ENCODE assay signal across 1 cellular context in the genomic region with DNA sequence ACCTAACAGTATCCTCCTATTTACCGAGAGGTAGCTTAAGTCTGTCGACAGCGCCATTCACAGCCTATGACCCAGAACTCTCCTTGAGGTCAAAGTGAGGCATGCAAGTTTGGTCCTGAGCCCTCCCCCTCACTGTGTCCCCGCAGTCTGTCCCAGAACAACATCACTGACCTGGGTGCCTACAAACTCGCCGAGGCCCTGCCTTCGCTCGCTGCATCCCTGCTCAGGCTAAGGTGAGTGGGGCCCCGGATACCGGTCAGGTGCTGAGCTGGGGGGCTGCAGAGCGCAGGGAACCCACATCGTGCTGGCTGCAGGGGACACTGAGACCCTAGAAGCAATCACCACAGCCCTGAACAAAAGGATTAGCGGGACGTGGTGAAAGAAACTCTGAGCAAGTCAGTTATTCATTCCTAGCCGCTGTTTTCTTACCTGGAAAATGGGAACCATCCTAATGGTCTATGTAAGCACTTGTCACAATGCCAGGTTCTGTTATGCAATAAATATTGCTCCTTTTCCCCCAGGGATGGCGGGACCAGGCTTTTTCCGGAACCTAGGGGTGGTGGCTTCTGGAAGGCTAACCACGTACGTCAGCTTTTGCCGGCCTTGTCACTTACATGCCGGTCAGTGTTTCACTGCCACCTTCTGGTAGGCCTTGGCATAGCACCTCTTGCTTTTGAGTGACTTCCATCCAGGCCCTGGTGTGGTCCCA.
TF ChIP-seq lines count a peak whose summit lies in the region.

No MANE protein-coding gene starts in this region.

TF ChIP-seq in HepG2, 621 proteins besides CTCF, POLR2A, EP300 and RAD21 (continued from another document and continues in another):
- TF ChIP-seq, protein P1, sequence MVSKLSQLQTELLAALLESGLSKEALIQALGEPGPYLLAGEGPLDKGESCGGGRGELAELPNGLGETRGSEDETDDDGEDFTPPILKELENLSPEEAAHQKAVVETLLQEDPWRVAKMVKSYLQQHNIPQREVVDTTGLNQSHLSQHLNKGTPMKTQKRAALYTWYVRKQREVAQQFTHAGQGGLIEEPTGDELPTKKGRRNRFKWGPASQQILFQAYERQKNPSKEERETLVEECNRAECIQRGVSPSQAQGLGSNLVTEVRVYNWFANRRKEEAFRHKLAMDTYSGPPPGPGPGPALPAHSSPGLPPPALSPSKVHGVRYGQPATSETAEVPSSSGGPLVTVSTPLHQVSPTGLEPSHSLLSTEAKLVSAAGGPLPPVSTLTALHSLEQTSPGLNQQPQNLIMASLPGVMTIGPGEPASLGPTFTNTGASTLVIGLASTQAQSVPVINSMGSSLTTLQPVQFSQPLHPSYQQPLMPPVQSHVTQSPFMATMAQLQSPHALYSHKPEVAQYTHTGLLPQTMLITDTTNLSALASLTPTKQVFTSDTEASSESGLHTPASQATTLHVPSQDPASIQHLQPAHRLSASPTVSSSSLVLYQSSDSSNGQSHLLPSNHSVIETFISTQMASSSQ (IDR thresholded peaks at IDR 0.05; ENCODE audit: low read depth): no peak
- TF ChIP-seq, protein P1 (CRISPR knock-in tag; IDR thresholded peaks at IDR 0.05; ENCODE audit: borderline replicate concordance): no peak
- TF ChIP-seq ARID2 (CRISPR knock-in tag; IDR thresholded peaks at IDR 0.05; ENCODE audit: borderline replicate concordance) (no peak), SRSF9 (IDR thresholded peaks at IDR 0.05; ENCODE audit: borderline replicate concordance, insufficient read depth, low read depth, low read length, poor library complexity, severe bottlenecking) (no peak), TBP (CRISPR knock-in tag; IDR thresholded peaks at IDR 0.05) (no peak), ZNF598 (CRISPR knock-in tag; IDR thresholded peaks at IDR 0.05; ENCODE audit: borderline replicate concordance) (peak; percentile 74; the same call in 1 of the 2 replicates), ZFP1 (CRISPR knock-in tag; IDR thresholded peaks at IDR 0.05) (no peak), SATB2 (CRISPR knock-in tag; IDR thresholded peaks at IDR 0.05) (no peak), SMAD3 (CRISPR knock-in tag; IDR thresholded peaks at IDR 0.05) (0 out of 2 replicates have a peak, but pooled peaks have one; percentile 28), ZBTB42 (CRISPR knock-in tag; IDR thresholded peaks at IDR 0.05) (no peak), CBX5 (CRISPR knock-in tag; IDR thresholded peaks at IDR 0.05; ENCODE audit: borderline replicate concordance) (peak; percentile 94), ZNF333 (CRISPR knock-in tag; IDR thresholded peaks at IDR 0.05; ENCODE audit: borderline replicate concordance) (no peak), ZNF607 (CRISPR knock-in tag; IDR thresholded peaks at IDR 0.05; ENCODE audit: borderline replicate concordance) (peak; percentile 35; the same call in 1 of the 2 replicates), ZNF235 (CRISPR knock-in tag; IDR thresholded peaks at IDR 0.05; ENCODE audit: borderline replicate concordance) (no peak), FOXO1 (CRISPR knock-in tag; IDR thresholded peaks at IDR 0.05) (peak; percentile 39; the same call in 1 of the 2 replicates), ASH2L (IDR thresholded peaks at IDR 0.05; ENCODE audit: insufficient read length, low read depth, low read length) (no peak), ATM (IDR thresholded peaks at IDR 0.05; ENCODE audit: borderline replicate concordance) (no peak), MED13 (CRISPR knock-in tag; IDR thresholded peaks at IDR 0.05) (no peak), ZNF432 (CRISPR knock-in tag; IDR thresholded peaks at IDR 0.05; ENCODE audit: borderline replicate concordance) (no peak), CHCHD3 (CRISPR knock-in tag; IDR thresholded peaks at IDR 0.05) (no peak), ZNF451 (CRISPR knock-in tag; IDR thresholded peaks at IDR 0.05) (no peak), HDAC2 (CRISPR knock-in tag; IDR thresholded peaks at IDR 0.05) (peak; percentile 58; the same call in 1 of the 2 replicates)
- TF ChIP-seq, protein P2, sequence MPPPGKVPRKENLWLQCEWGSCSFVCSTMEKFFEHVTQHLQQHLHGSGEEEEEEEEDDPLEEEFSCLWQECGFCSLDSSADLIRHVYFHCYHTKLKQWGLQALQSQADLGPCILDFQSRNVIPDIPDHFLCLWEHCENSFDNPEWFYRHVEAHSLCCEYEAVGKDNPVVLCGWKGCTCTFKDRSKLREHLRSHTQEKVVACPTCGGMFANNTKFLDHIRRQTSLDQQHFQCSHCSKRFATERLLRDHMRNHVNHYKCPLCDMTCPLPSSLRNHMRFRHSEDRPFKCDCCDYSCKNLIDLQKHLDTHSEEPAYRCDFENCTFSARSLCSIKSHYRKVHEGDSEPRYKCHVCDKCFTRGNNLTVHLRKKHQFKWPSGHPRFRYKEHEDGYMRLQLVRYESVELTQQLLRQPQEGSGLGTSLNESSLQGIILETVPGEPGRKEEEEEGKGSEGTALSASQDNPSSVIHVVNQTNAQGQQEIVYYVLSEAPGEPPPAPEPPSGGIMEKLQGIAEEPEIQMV (CRISPR knock-in tag; IDR thresholded peaks at IDR 0.05; ENCODE audit: low read depth): peak; percentile 80; the same call in 1 of the 2 replicates
- TF ChIP-seq, protein P3, sequence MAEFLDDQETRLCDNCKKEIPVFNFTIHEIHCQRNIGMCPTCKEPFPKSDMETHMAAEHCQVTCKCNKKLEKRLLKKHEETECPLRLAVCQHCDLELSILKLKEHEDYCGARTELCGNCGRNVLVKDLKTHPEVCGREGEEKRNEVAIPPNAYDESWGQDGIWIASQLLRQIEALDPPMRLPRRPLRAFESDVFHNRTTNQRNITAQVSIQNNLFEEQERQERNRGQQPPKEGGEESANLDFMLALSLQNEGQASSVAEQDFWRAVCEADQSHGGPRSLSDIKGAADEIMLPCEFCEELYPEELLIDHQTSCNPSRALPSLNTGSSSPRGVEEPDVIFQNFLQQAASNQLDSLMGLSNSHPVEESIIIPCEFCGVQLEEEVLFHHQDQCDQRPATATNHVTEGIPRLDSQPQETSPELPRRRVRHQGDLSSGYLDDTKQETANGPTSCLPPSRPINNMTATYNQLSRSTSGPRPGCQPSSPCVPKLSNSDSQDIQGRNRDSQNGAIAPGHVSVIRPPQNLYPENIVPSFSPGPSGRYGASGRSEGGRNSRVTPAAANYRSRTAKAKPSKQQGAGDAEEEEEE (CRISPR knock-in tag; IDR thresholded peaks at IDR 0.05; ENCODE audit: borderline replicate concordance): peak; percentile 65; the same call in 1 of the 2 replicates
- TF ChIP-seq, protein P4, sequence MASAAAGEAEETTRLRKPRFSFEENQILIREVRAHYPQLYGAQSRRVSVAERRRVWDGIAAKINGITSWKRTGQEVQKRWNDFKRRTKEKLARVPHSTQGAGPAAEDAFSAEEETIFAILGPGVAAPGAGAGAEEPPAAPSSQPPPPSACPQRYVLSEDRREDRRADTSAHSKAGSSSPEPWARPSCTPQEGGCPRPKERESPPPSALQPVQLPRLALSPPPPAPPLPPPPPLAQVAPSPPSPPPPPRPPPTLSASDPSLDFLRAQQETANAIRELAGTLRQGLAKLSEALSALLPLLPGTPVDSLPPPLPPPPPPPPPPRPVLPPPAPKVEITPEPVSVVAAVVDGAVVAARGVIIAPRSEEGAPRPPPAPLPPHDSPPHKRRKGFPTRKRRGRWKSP (CRISPR knock-in tag; IDR thresholded peaks at IDR 0.05): no peak
- TF ChIP-seq, protein P5, sequence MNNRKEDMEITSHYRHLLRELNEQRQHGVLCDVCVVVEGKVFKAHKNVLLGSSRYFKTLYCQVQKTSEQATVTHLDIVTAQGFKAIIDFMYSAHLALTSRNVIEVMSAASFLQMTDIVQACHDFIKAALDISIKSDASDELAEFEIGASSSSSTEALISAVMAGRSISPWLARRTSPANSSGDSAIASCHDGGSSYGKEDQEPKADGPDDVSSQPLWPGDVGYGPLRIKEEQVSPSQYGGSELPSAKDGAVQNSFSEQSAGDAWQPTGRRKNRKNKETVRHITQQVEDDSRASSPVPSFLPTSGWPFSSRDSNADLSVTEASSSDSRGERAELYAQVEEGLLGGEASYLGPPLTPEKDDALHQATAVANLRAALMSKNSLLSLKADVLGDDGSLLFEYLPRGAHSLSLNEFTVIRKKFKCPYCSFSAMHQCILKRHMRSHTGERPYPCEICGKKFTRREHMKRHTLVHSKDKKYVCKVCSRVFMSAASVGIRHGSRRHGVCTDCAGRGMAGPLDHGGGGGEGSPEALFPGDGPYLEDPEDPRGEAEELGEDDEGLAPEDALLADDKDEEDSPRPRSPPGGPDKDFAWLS (CRISPR knock-in tag; IDR thresholded peaks at IDR 0.05; ENCODE audit: borderline replicate concordance): no peak
- TF ChIP-seq, protein P6, sequence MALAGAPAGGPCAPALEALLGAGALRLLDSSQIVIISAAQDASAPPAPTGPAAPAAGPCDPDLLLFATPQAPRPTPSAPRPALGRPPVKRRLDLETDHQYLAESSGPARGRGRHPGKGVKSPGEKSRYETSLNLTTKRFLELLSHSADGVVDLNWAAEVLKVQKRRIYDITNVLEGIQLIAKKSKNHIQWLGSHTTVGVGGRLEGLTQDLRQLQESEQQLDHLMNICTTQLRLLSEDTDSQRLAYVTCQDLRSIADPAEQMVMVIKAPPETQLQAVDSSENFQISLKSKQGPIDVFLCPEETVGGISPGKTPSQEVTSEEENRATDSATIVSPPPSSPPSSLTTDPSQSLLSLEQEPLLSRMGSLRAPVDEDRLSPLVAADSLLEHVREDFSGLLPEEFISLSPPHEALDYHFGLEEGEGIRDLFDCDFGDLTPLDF (CRISPR knock-in tag; IDR thresholded peaks at IDR 0.05): no peak
- TF ChIP-seq, protein P7, sequence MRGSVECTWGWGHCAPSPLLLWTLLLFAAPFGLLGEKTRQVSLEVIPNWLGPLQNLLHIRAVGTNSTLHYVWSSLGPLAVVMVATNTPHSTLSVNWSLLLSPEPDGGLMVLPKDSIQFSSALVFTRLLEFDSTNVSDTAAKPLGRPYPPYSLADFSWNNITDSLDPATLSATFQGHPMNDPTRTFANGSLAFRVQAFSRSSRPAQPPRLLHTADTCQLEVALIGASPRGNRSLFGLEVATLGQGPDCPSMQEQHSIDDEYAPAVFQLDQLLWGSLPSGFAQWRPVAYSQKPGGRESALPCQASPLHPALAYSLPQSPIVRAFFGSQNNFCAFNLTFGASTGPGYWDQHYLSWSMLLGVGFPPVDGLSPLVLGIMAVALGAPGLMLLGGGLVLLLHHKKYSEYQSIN (CRISPR knock-in tag; IDR thresholded peaks at IDR 0.05; ENCODE audit: borderline replicate concordance): no peak
- TF ChIP-seq, protein P8, sequence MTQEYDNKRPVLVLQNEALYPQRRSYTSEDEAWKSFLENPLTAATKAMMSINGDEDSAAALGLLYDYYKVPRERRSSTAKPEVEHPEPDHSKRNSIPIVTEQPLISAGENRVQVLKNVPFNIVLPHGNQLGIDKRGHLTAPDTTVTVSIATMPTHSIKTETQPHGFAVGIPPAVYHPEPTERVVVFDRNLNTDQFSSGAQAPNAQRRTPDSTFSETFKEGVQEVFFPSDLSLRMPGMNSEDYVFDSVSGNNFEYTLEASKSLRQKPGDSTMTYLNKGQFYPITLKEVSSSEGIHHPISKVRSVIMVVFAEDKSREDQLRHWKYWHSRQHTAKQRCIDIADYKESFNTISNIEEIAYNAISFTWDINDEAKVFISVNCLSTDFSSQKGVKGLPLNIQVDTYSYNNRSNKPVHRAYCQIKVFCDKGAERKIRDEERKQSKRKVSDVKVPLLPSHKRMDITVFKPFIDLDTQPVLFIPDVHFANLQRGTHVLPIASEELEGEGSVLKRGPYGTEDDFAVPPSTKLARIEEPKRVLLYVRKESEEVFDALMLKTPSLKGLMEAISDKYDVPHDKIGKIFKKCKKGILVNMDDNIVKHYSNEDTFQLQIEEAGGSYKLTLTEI (CRISPR knock-in tag; conservative IDR thresholded peaks at IDR 0.05): no peak
- TF ChIP-seq, protein P9, sequence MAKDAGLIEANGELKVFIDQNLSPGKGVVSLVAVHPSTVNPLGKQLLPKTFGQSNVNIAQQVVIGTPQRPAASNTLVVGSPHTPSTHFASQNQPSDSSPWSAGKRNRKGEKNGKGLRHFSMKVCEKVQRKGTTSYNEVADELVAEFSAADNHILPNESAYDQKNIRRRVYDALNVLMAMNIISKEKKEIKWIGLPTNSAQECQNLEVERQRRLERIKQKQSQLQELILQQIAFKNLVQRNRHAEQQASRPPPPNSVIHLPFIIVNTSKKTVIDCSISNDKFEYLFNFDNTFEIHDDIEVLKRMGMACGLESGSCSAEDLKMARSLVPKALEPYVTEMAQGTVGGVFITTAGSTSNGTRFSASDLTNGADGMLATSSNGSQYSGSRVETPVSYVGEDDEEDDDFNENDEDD (CRISPR knock-in tag; IDR thresholded peaks at IDR 0.05; ENCODE audit: borderline replicate concordance): peak; percentile 26; the same call in 1 of the 2 replicates
- TF ChIP-seq, protein P10, sequence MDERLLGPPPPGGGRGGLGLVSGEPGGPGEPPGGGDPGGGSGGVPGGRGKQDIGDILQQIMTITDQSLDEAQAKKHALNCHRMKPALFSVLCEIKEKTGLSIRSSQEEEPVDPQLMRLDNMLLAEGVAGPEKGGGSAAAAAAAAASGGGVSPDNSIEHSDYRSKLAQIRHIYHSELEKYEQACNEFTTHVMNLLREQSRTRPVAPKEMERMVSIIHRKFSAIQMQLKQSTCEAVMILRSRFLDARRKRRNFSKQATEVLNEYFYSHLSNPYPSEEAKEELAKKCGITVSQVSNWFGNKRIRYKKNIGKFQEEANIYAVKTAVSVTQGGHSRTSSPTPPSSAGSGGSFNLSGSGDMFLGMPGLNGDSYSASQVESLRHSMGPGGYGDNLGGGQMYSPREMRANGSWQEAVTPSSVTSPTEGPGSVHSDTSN (CRISPR knock-in tag; IDR thresholded peaks at IDR 0.05): peak; percentile 61; the same call in 1 of the 2 replicates
- TF ChIP-seq, protein P11, sequence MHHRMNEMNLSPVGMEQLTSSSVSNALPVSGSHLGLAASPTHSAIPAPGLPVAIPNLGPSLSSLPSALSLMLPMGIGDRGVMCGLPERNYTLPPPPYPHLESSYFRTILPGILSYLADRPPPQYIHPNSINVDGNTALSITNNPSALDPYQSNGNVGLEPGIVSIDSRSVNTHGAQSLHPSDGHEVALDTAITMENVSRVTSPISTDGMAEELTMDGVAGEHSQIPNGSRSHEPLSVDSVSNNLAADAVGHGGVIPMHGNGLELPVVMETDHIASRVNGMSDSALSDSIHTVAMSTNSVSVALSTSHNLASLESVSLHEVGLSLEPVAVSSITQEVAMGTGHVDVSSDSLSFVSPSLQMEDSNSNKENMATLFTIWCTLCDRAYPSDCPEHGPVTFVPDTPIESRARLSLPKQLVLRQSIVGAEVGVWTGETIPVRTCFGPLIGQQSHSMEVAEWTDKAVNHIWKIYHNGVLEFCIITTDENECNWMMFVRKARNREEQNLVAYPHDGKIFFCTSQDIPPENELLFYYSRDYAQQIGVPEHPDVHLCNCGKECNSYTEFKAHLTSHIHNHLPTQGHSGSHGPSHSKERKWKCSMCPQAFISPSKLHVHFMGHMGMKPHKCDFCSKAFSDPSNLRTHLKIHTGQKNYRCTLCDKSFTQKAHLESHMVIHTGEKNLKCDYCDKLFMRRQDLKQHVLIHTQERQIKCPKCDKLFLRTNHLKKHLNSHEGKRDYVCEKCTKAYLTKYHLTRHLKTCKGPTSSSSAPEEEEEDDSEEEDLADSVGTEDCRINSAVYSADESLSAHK (CRISPR knock-in tag; IDR thresholded peaks at IDR 0.05; ENCODE audit: borderline replicate concordance): no peak
